1 cellular context compared by ENCODE assay signal in the genomic region with DNA sequence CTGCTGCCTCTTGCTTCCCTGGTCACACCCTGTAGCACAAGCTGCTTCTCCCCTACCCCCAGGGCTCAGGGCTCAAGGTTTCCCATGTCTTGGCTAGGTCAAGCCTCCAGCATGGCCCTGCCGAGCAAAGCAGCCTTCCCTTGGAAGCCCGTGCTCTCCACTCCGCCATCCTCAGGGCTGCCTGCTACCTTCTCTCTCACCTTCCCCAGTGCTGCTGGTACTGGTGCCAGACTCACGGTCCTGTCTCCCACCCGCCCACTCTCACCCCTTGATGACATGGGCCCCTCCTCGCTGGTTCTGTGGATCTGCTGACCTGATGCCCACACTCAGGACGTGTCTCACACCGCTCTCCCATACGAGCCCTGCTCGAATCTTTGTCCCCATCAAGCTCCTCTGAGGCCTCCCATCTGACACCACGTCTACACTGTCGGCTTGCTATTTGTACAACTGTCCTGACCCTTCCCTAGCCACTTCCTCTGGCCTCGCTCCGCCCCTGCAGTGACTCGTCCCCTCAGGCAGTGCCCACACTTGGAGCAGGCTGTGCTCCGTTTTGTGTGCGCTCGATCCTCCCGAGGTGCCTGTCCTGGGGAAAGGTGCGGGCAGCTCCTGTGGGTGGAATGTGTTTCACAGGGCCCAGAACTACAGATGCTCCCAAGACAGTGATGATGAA.
TF ChIP-seq lines count a peak whose summit lies in the region.

No MANE protein-coding gene starts in this region.

TF ChIP-seq in IMR-90, 13 proteins besides CTCF, POLR2A, EP300 and RAD21:
- TF ChIP-seq FOS (IDR thresholded peaks at IDR 0.05; ENCODE audit: low read depth, low read length) (no peak), BHLHE40 (IDR thresholded peaks at IDR 0.05; ENCODE audit: low read depth, low read length) (no peak), RCOR1 (IDR thresholded peaks at IDR 0.05; ENCODE audit: insufficient replicate concordance, low read length) (no peak), RFX5 (IDR thresholded peaks at IDR 0.05; ENCODE audit: low read depth, low read length) (no peak), MAZ (IDR thresholded peaks at IDR 0.05; ENCODE audit: borderline replicate concordance, low read depth, low read length) (no peak), CEBPB (IDR thresholded peaks at IDR 0.05; ENCODE audit: low read depth, low read length) (no peak), CHD1 (IDR thresholded peaks at IDR 0.05; ENCODE audit: low read depth, low read length) (no peak), MAFK (IDR thresholded peaks at IDR 0.05; ENCODE audit: low read depth, low read length) (no peak), SMC3 (IDR thresholded peaks at IDR 0.05; ENCODE audit: low read depth, low read length) (no peak), NFE2L2 (IDR thresholded peaks at IDR 0.05; ENCODE audit: low read depth, low read length) (no peak), MXI1 (IDR thresholded peaks at IDR 0.05; ENCODE audit: borderline replicate concordance, low read depth, low read length) (no peak)
- TF ChIP-seq, protein P1, sequence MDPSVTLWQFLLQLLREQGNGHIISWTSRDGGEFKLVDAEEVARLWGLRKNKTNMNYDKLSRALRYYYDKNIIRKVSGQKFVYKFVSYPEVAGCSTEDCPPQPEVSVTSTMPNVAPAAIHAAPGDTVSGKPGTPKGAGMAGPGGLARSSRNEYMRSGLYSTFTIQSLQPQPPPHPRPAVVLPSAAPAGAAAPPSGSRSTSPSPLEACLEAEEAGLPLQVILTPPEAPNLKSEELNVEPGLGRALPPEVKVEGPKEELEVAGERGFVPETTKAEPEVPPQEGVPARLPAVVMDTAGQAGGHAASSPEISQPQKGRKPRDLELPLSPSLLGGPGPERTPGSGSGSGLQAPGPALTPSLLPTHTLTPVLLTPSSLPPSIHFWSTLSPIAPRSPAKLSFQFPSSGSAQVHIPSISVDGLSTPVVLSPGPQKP (IDR thresholded peaks at IDR 0.05; ENCODE audit: borderline replicate concordance, low read depth, low read length): no peak
- TF ChIP-seq, protein P2, sequence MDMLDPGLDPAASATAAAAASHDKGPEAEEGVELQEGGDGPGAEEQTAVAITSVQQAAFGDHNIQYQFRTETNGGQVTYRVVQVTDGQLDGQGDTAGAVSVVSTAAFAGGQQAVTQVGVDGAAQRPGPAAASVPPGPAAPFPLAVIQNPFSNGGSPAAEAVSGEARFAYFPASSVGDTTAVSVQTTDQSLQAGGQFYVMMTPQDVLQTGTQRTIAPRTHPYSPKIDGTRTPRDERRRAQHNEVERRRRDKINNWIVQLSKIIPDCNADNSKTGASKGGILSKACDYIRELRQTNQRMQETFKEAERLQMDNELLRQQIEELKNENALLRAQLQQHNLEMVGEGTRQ (IDR thresholded peaks at IDR 0.05; ENCODE audit: low read depth, low read length): no peak
